In genomic region chr13:114152831-114153371, GRCh38 we compare ENCODE assay signal across 13 cellular contexts.
DNase-seq lines count a peak whose midpoint lies in the region; ATAC-seq lines count a peak whose summit lies in the region.
"Had no signal": no experiment of that assay in that cellular context is flagged by ENCODE, and none has a peak within 500 bp of the region (broad histone marks: within the 10 kb centered on the region; RNA-seq: fewer than 3 reads in every experiment).

No MANE protein-coding gene starts in this region.

- H3K27me3 ChIP-seq in layer of hippocampus (ENCODE audit: control insufficient read depth, insufficient read depth, low read length) (no peaks in the 10 kb centered on the region), HAP-1 (ENCODE audit: low read depth) (no peaks in the 10 kb centered on the region)

- in situ Hi-C loops in HAP-1 (cut with MboI; ENCODE audit: low sequenced_read_pairs) = no loop called here

- no peak overlapping the region for H3K4me3 ChIP-seq in HAP-1
- H3K4me3 ChIP-seq: SK-N-MC had no signal

- H3K27ac ChIP-seq in layer of hippocampus (ENCODE audit: low read depth, low read length) = peak overlapping the region; percentile 20
- H3K27ac ChIP-seq: SK-N-MC had no signal

- no peaks in the 10 kb centered on the region for H3K36me3 ChIP-seq in HAP-1 (replicated peaks)

- DNase-seq in AG08395 (ENCODE audit: low spot score) (peak; percentile 79), D341Med (ENCODE audit: low spot score) (peak; percentile 19), UCSD-AML1 (lab: John Stamatoyannopoulos, UW; ENCODE audit: unreplicated experiment) (peak; percentile 74), HAP-1 (ENCODE audit: low spot score in 2 of 2) (no peak), NCI-H1417 treated with DMSO at 0.1 percent for 48 hours (lab: John Stamatoyannopoulos, UW) (no peak)
- DNase-seq in activated CD8-positive, alpha-beta memory T cell treated with anti-CD3 and anti-CD28 coated beads, Interleukin-2, amount 50 U/mL, for 4 hours = no peak
- DNase-seq: H9, kidney glomerular epithelial cell, NCI-H146, NCI-H524 treated with DMSO at 0.1 percent for 48 hours had no signal

- ATAC-seq in GM21529 (IDR thresholded peaks at IDR 0.05; ENCODE audit: unreplicated experiment) = no peak

- no peaks in the 10 kb centered on the region for H3K4me1 ChIP-seq in HAP-1

- H3K9me3 ChIP-seq in HAP-1 = no peaks in the 10 kb centered on the region

Comparison
In these comparisons a context has a peak if more than half of its experiments do, and no peak if none do; other contexts are left out.
1. DNase-seq: peak in AG08395 (single experiment), D341Med (single experiment) and UCSD-AML1 (single experiment); none in HAP-1 (0 of 2), NCI-H1417 treated with DMSO at 0.1 percent for 48 hours (single experiment) and activated CD8-positive, alpha-beta memory T cell treated with anti-CD3 and anti-CD28 coated beads, Interleukin-2, amount 50 U/mL, for 4 hours (single experiment).